ENCODE assay signal across 9 cellular contexts in genomic region chr11:19577849-19578619, GRCh38.
DNase-seq lines count a peak whose midpoint lies in the region; ATAC-seq and TF ChIP-seq lines count a peak whose summit lies in the region.
"Had no signal": no experiment of that assay in that cellular context is flagged by ENCODE, and none has a peak within 500 bp of the region (broad histone marks: within the 10 kb centered on the region; RNA-seq: fewer than 3 reads in every experiment).

No MANE protein-coding gene starts in this region.

- peak; percentile 79 to 83 for ATAC-seq in gastrocnemius medialis

- in situ Hi-C loops in astrocyte of the cerebellum (cut with HindIII; ENCODE audit: low sequenced_read_pairs), result no loop called here
- in situ Hi-C loops in gastrocnemius medialis (cut with MboI; ENCODE audit: low sequenced_read_pairs in 4 of 4), result no loop called here

- intact Hi-C loops in gastrocnemius medialis (cut with DNase I; ENCODE audit: low total_unique reads), result no loop called here

- H3K4me3 ChIP-seq in astrocyte of the cerebellum (ENCODE audit: low read depth, low read length) (no peak overlapping the region), gastrocnemius medialis (no peak overlapping the region)

- H3K27ac ChIP-seq in gastrocnemius medialis, result peak overlapping the region; percentile 28 to 59 (median 44)

- no peaks in the 10 kb centered on the region for H3K27me3 ChIP-seq in gastrocnemius medialis

- DNase-seq in EL (peak; percentile 59), astrocyte of the cerebellum (ENCODE audit: low read depth) (peak; percentile 51), hippocampal formation (lab: John Stamatoyannopoulos, UW) (peak; percentile 31 to 62), gastrocnemius medialis (peak in 1 of 2 donors; percentile 28), NCI-H1048 (lab: John Stamatoyannopoulos, UW) (no peak), SKM-1 (lab: John Stamatoyannopoulos, UW; ENCODE audit: unreplicated experiment) (no peak), SW480 (ENCODE audit: low spot score) (no peak), DMS 273 (lab: John Stamatoyannopoulos, UW; ENCODE audit: unreplicated experiment) (no peak)
- DNase-seq: NCI-H1436 treated with DMSO at 0.1 percent for 48 hours had no signal

- peaks cover 19 to 20% of the 10 kb centered on the region in 2 donors for H3K4me1 ChIP-seq in gastrocnemius medialis

- no peaks in the 10 kb centered on the region for H3K9me3 ChIP-seq in gastrocnemius medialis

- TF ChIP-seq POLR2A in gastrocnemius medialis (IDR thresholded peaks at IDR 0.05), result no peak

- no peak for TF ChIP-seq CTCF in astrocyte of the cerebellum (IDR thresholded peaks at IDR 0.05; ENCODE audit: low read depth, low read length, missing control alignments)
- no peak for TF ChIP-seq CTCF in gastrocnemius medialis (IDR thresholded peaks at IDR 0.05 in 4 of 5, conservative IDR thresholded peaks at IDR 0.05 in 1 of 5)

- no peaks in the 10 kb centered on the region for H3K36me3 ChIP-seq in gastrocnemius medialis

Comparison
In these comparisons a context has a peak if more than half of its experiments do, and no peak if none do; other contexts are left out.
1. DNase-seq: peak in EL (single experiment), astrocyte of the cerebellum (single experiment) and hippocampal formation (2 of 2); none in NCI-H1048 (single experiment), SKM-1 (single experiment), SW480 (single experiment) and DMS 273 (single experiment).